In genomic region chr16:8774208-8774607, GRCh38 we compare ENCODE assay signal across 26 cellular contexts. TPM values are rescaled to one million over a fixed set of nuclear protein-coding genes. Genes with fewer than 3 reads are reported as not detected.
DNase-seq lines count a peak whose midpoint lies in the region; ATAC-seq, FAIRE-seq and TF ChIP-seq lines count a peak whose summit lies in the region.
"Had no signal": no experiment of that assay in that cellular context is flagged by ENCODE, and none has a peak within 500 bp of the region (broad histone marks: within the 10 kb centered on the region; RNA-seq: fewer than 3 reads in every experiment).

No MANE protein-coding gene starts in this region.

- ATAC-seq in HepG2 (no peak), right lobe of liver (no peak), left colon (peak; percentile 93), mucosa of descending colon (peak; percentile 81)
- ATAC-seq: A549, GM12878 had no signal

- H3K4me3 ChIP-seq in HepG2 (replicated peaks in 1 of 3; ENCODE audit: insufficient read depth in 1 of 3, low read depth in 2 of 3, low read length in 3 of 3) (no peak overlapping the region), right lobe of liver (no peak overlapping the region), mucosa of descending colon (no peak overlapping the region), foreskin fibroblast (ENCODE audit: low read depth in 1 of 2, low read length in 2 of 2) (no peak overlapping the region)
- H3K4me3 ChIP-seq: A549, BLaER1, GM12878 had no signal

- CTCF ChIA-PET in HepG2 (lab: Yijun Ruan, JAX; ENCODE audit: low intra/inter-chr PET ratio, low total read pairs): no interaction called here

- WGBS in HepG2 (ENCODE audit: low lambda C conversion rate): 93% methylated on average over 11 of the region's 11 CpGs
- WGBS in right lobe of liver (ENCODE audit: insufficient coverage, low coverage, low lambda C conversion rate, missing lambda C conversion rate): 86% methylated on average over 11 of the region's 11 CpGs

- H3K79me2 ChIP-seq in HepG2 (ENCODE audit: insufficient read depth, low read length): no peaks in the 10 kb centered on the region

- no peak for TF ChIP-seq RAD21 in HepG2 (CRISPR knock-in tag; IDR thresholded peaks at IDR 0.05)

- H3K9me3 ChIP-seq in HepG2 (ENCODE audit: low read length): no peaks in the 10 kb centered on the region
- H3K9me3 ChIP-seq in right lobe of liver: no peaks in the 10 kb centered on the region
- H3K9me3 ChIP-seq in mucosa of descending colon: no peaks in the 10 kb centered on the region
- H3K9me3 ChIP-seq: A549, BE2C, BLaER1 had no signal

- H2AFZ ChIP-seq in HepG2 (ENCODE audit: low read length): no peak overlapping the region

- in situ Hi-C loops in HepG2 (cut with HindIII; ENCODE audit: extremely low pct_ligation_motif_present, low pct_unique_long_range_greater_than_20kb): no loop called here

- POLR2A ChIA-PET in HepG2 (lab: Yijun Ruan, JAX): no interaction called here

- peaks cover 48 to 71% of the 10 kb centered on the region in 2 experiments for H3K36me3 ChIP-seq in HepG2 (replicated peaks in 1 of 2; ENCODE audit: control insufficient read depth in 1 of 2, insufficient read depth in 2 of 2, low read length in 2 of 2)
- H3K36me3 ChIP-seq in right lobe of liver: peaks cover 0 to 88% (median 44%) of the 10 kb centered on the region in 4 donors
- no peaks in the 10 kb centered on the region for H3K36me3 ChIP-seq in mucosa of descending colon (ENCODE audit: low read depth)

- H3K27me3 ChIP-seq in HepG2 (ENCODE audit: control insufficient read depth in 1 of 2, insufficient read depth in 2 of 2, low read length in 2 of 2) (no peaks in the 10 kb centered on the region), right lobe of liver (no peaks in the 10 kb centered on the region)
- H3K27me3 ChIP-seq: BE2C, BLaER1 had no signal

- TF ChIP-seq POLR2A in HepG2 (IDR thresholded peaks at IDR 0.05; ENCODE audit: insufficient read depth in 1 of 2, low read depth in 2 of 2, low read length in 2 of 2) (no peak), right lobe of liver (IDR thresholded peaks at IDR 0.05) (no peak)

- TF ChIP-seq CTCF in HepG2 (CRISPR knock-in tag; IDR thresholded peaks at IDR 0.05) (no peak), right lobe of liver (IDR thresholded peaks at IDR 0.05) (no peak), mucosa of descending colon (IDR thresholded peaks at IDR 0.05) (no peak), foreskin fibroblast (IDR thresholded peaks at IDR 0.05; ENCODE audit: low read depth, low read length) (no peak)

- no peak overlapping the region for H3K4me2 ChIP-seq in HepG2 (ENCODE audit: low read depth, low read length)
- H3K4me2 ChIP-seq: A549, BLaER1 had no signal

- BruUV-seq in HepG2 (replicated peaks; lab: Mats Ljungman, UMichigan): TSS peak; percentile 48

- H3K27ac ChIP-seq in HepG2 (ENCODE audit: extremely low read length, insufficient read depth, low read length) (no peak overlapping the region), right lobe of liver (no peak overlapping the region)
- H3K27ac ChIP-seq: 22Rv1, A549, BLaER1 had no signal

- DNase-seq in HepG2 (ENCODE audit: low spot score) (no peak), right lobe of liver (no peak), left colon (no peak), mucosa of descending colon (no peak), foreskin fibroblast (no peak), AML-193 (lab: John Stamatoyannopoulos, UW) (no peak)
- no peak for DNase-seq in activated CD4-positive, CD25-positive, alpha-beta regulatory T cell (lab: John Stamatoyannopoulos, UW)
- DNase-seq: BE2C; C1 segment of cervical spinal cord; CD4-positive, alpha-beta memory T cell; CD4-positive, CD25-positive, alpha-beta regulatory T cell; CD8-positive, alpha-beta memory T cell; COR-L47; DMS 273 treated with DMSO at 0.1 percent for 48 hours; DMS153; DMS53; DMS79; DND-41; EL; GDM1 had no signal

- no peaks in the 10 kb centered on the region for H4K20me1 ChIP-seq in HepG2 (ENCODE audit: insufficient read depth, low read length)
- H4K20me1 ChIP-seq: BLaER1 had no signal

- H3K4me1 ChIP-seq in HepG2 (ENCODE audit: insufficient read depth, low read length) (no peaks in the 10 kb centered on the region), right lobe of liver (no peaks in the 10 kb centered on the region), mucosa of descending colon (ENCODE audit: low read depth) (peaks cover 4% of the 10 kb centered on the region)
- H3K4me1 ChIP-seq: A549, BE2C, BLaER1 had no signal

- H3K9ac ChIP-seq in HepG2 (ENCODE audit: insufficient read depth, low read depth, low read length): no peak overlapping the region
- H3K9ac ChIP-seq: BLaER1 had no signal

- no peak for FAIRE-seq in HepG2 (lab: Jason Lieb, UNC)
- FAIRE-seq: A549, GM12878, GM12892, GM18507 had no signal

- TF ChIP-seq EP300 in HepG2 (IDR thresholded peaks at IDR 0.05; ENCODE audit: low read depth in 2 of 2, low read length in 2 of 2) (no peak), HepG2 (CRISPR knock-in tag; IDR thresholded peaks at IDR 0.05; ENCODE audit: borderline replicate concordance) (no peak)

- intact Hi-C loops in HepG2 (cut with micrococcal nuclease; ENCODE audit: unreplicated experiment): no loop called here
- intact Hi-C loops in right lobe of liver (cut with DNase I): no loop called here
- intact Hi-C loops in left colon (cut with DNase I, micrococcal nuclease): no loop called here
- intact Hi-C loops in mucosa of descending colon (cut with DNase I, micrococcal nuclease): no loop called here

TF ChIP-seq in HepG2, 621 proteins besides CTCF, POLR2A, EP300 and RAD21 (continues in another document):
- TF ChIP-seq ARNT (IDR thresholded peaks at IDR 0.05): no peak
- no peak for TF ChIP-seq SMARCE1 (IDR thresholded peaks at IDR 0.05; ENCODE audit: borderline replicate concordance)
- TF ChIP-seq, protein P1, sequence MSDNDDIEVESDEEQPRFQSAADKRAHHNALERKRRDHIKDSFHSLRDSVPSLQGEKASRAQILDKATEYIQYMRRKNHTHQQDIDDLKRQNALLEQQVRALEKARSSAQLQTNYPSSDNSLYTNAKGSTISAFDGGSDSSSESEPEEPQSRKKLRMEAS (IDR thresholded peaks at IDR 0.05): no peak

RNA-seq across cellular contexts. Expression of gene TMEM186, which starts 23.2 kb away (rescaled TPM):
- 19.2 and 19.3 TPM in 2 replicates for total RNA-seq in HepG2 (2016; rRNA removed; fragmentation: Illumina TruSeq; extraction: Trizol)
- 4.9 and 5.3 TPM in 2 replicates for total RNA-seq in HepG2 (2016; cell fraction: cytosol; rRNA removed; fragmentation: Illumina TruSeq; extraction: Trizol; ENCODE audit: low read depth)
- total RNA-seq in HepG2 (2016; cell fraction: insoluble cytoplasmic fraction; rRNA removed; fragmentation: Illumina TruSeq; extraction: Trizol): 18.1 and 21.2 TPM in 2 replicates
- total RNA-seq in HepG2 (2016; cell fraction: membrane; rRNA removed; fragmentation: Illumina TruSeq; extraction: Trizol): 9.4 TPM in 2 replicates
- total RNA-seq in HepG2 (2016; cell fraction: nucleus; rRNA removed; fragmentation: Illumina TruSeq; extraction: Trizol): 10.8 and 14.1 TPM in 2 replicates
- polyA plus RNA-seq in HepG2 (2011; rRNA removed): 16.2 and 16.6 TPM in 2 replicates
- 17.9 and 19.7 TPM in 2 replicates for polyA plus RNA-seq in HepG2 (2011; cell fraction: cytosol; rRNA removed)
- polyA plus RNA-seq in HepG2 (2011; cell fraction: nucleus; rRNA removed): 7.4 and 11.7 TPM in 2 replicates
- 19.9 and 20.0 TPM in 2 replicates for polyA plus RNA-seq in HepG2 (2012)
- 4.0 and 4.6 TPM in 2 replicates for polyA plus RNA-seq in HepG2 (2016; cell fraction: cytosol; fragmentation: Illumina TruSeq; extraction: Trizol; ENCODE audit: low read depth)
- polyA plus RNA-seq in HepG2 (2016; cell fraction: insoluble cytoplasmic fraction; fragmentation: Illumina TruSeq; extraction: Trizol; ENCODE audit: low read depth): 23.9 and 26.4 TPM in 2 replicates
- polyA plus RNA-seq in HepG2 (2016; cell fraction: membrane; fragmentation: Illumina TruSeq; extraction: Trizol; ENCODE audit: low read depth): 8.6 and 8.7 TPM in 2 replicates
- 25.3 and 26.3 TPM in 2 replicates for polyA plus RNA-seq in HepG2 (2016; cell fraction: nucleus; fragmentation: Illumina TruSeq; extraction: Trizol; ENCODE audit: insufficient read depth, low read depth)
- polyA minus RNA-seq in HepG2 (2011; rRNA and poly(A)+ RNA removed; ENCODE audit: low replicate concordance): 14.0 and 14.7 TPM in 2 replicates
- 4.7 and 5.1 TPM in 2 replicates for polyA minus RNA-seq in HepG2 (2011; cell fraction: cytosol; rRNA and poly(A)+ RNA removed)
- 5.2 and 6.5 TPM in 2 replicates for polyA minus RNA-seq in HepG2 (2011; cell fraction: nucleus; rRNA and poly(A)+ RNA removed)
- 1 to 10 TPM; 5.0 to 9.4 (median 6.9) TPM for total RNA-seq in right lobe of liver
- total RNA-seq in left colon: 10 to 100 TPM; 12.1 to 14.3 TPM
- 10 to 100 TPM; 12.2 to 13.9 (median 13.2) TPM for total RNA-seq in mucosa of descending colon

RNA-seq across cellular contexts. Expression of gene PMM2, which starts 23.4 kb away (rescaled TPM):
- total RNA-seq in HepG2 (2016; rRNA removed; fragmentation: Illumina TruSeq; extraction: Trizol) (93.7 and 100 TPM in 2 replicates), right lobe of liver (10 to 100 TPM; 18.6 to 47.8 (median 39.0) TPM), left colon (10 to 100 TPM; 55.1 to 92.4 TPM), mucosa of descending colon (10 to 100 TPM; 46.4 to 77.9 (median 74.9) TPM)
- 13.5 and 14.5 TPM in 2 replicates for total RNA-seq in HepG2 (2016; cell fraction: cytosol; rRNA removed; fragmentation: Illumina TruSeq; extraction: Trizol; ENCODE audit: low read depth)
- 86.4 and 94.6 TPM in 2 replicates for total RNA-seq in HepG2 (2016; cell fraction: insoluble cytoplasmic fraction; rRNA removed; fragmentation: Illumina TruSeq; extraction: Trizol)
- total RNA-seq in HepG2 (2016; cell fraction: membrane; rRNA removed; fragmentation: Illumina TruSeq; extraction: Trizol): 34.1 and 38.1 TPM in 2 replicates
- 95.2 and 107 TPM in 2 replicates for total RNA-seq in HepG2 (2016; cell fraction: nucleus; rRNA removed; fragmentation: Illumina TruSeq; extraction: Trizol)
- 50.5 and 52.2 TPM in 2 replicates for polyA plus RNA-seq in HepG2 (2011; rRNA removed)
- polyA plus RNA-seq in HepG2 (2011; cell fraction: cytosol; rRNA removed): 38.6 and 40.1 TPM in 2 replicates
- 58.3 and 59.2 TPM in 2 replicates for polyA plus RNA-seq in HepG2 (2011; cell fraction: nucleus; rRNA removed)
- 46.5 and 55.2 TPM in 2 replicates for polyA plus RNA-seq in HepG2 (2012)
- 9.4 and 10.2 TPM in 2 replicates for polyA plus RNA-seq in HepG2 (2016; cell fraction: cytosol; fragmentation: Illumina TruSeq; extraction: Trizol; ENCODE audit: low read depth)
- polyA plus RNA-seq in HepG2 (2016; cell fraction: insoluble cytoplasmic fraction; fragmentation: Illumina TruSeq; extraction: Trizol; ENCODE audit: low read depth): 85.4 and 97.6 TPM in 2 replicates
- 26.6 and 29.3 TPM in 2 replicates for polyA plus RNA-seq in HepG2 (2016; cell fraction: membrane; fragmentation: Illumina TruSeq; extraction: Trizol; ENCODE audit: low read depth)
- 91.3 and 91.5 TPM in 2 replicates for polyA plus RNA-seq in HepG2 (2016; cell fraction: nucleus; fragmentation: Illumina TruSeq; extraction: Trizol; ENCODE audit: insufficient read depth, low read depth)
- polyA minus RNA-seq in HepG2 (2011; rRNA and poly(A)+ RNA removed; ENCODE audit: low replicate concordance): 21.7 and 40.5 TPM in 2 replicates
- polyA minus RNA-seq in HepG2 (2011; cell fraction: cytosol; rRNA and poly(A)+ RNA removed): 18.1 and 22.2 TPM in 2 replicates
- polyA minus RNA-seq in HepG2 (2011; cell fraction: nucleus; rRNA and poly(A)+ RNA removed): 126 and 133 TPM in 2 replicates

Comparison
In these comparisons a context has a peak if more than half of its experiments do, and no peak if none do; other contexts are left out.
1. ATAC-seq: peak in left colon (single experiment) and mucosa of descending colon (single experiment); none in HepG2 (single experiment) and right lobe of liver (0 of 4).